18 cellular contexts compared by ENCODE assay signal in genomic region chr1:57281324-57281723, GRCh38.
"Had no signal": no experiment of that assay in that cellular context is flagged by ENCODE, and none has a peak within 500 bp of the region (broad histone marks: within the 10 kb centered on the region; RNA-seq: fewer than 3 reads in every experiment).

No MANE protein-coding gene starts in this region.

- H3K9me3 Mint-ChIP-seq: activated CD8-positive, alpha-beta T cell treated with anti-CD3 and anti-CD28 coated beads for 36 hours; activated naive CD4-positive, alpha-beta T cell treated with anti-CD3 and anti-CD28 coated beads, Interleukin-2, amount 50 U/mL, for 24 hours; activated T-cell treated with anti-CD3 and anti-CD28 coated beads, Interleukin-2, amount 50 U/mL, for 4 hours; natural killer cell; stimulated activated naive CD8-positive, alpha-beta T cell treated with anti-CD3 and anti-CD28 coated beads, Interleukin-15, Interleukin-2, amounts not matched to agents 100 ng/mL and 50 ng/mL, for 24 hours; T-cell had no signal

- H3K4me1 ChIP-seq: adrenal gland, colonic mucosa, right atrium auricular region, suprapubic skin, upper lobe of right lung had no signal

- ATAC-seq: activated CD8-positive, alpha-beta T cell treated with anti-CD3 and anti-CD28 coated beads for 36 hours; activated T-cell treated with anti-CD3 and anti-CD28 coated beads, Interleukin-2, amount 50 U/mL, for 4 hours; left cardiac atrium; natural killer cell; T-cell; upper lobe of right lung had no signal

- H3K4me3 Mint-ChIP-seq: activated CD8-positive, alpha-beta T cell treated with anti-CD3 and anti-CD28 coated beads for 36 hours; activated naive CD4-positive, alpha-beta T cell treated with anti-CD3 and anti-CD28 coated beads, Interleukin-2, amount 50 U/mL, for 24 hours; activated T-cell treated with anti-CD3 and anti-CD28 coated beads, Interleukin-2, amount 50 U/mL, for 4 hours; natural killer cell; stimulated activated naive CD8-positive, alpha-beta T cell treated with anti-CD3 and anti-CD28 coated beads, Interleukin-15, Interleukin-2, amounts not matched to agents 100 ng/mL and 50 ng/mL, for 24 hours; T-cell had no signal

- H3K36me3 ChIP-seq: adrenal gland, colonic mucosa, neutrophil, right atrium auricular region, suprapubic skin, upper lobe of right lung had no signal

- H3K27me3 Mint-ChIP-seq: activated CD8-positive, alpha-beta T cell treated with anti-CD3 and anti-CD28 coated beads for 36 hours had no signal

- DNase-seq: activated CD4-positive, alpha-beta T cell treated with anti-CD3 and anti-CD28 coated beads for 1 hour; activated CD8-positive, alpha-beta T cell treated with anti-CD3 and anti-CD28 coated beads for 36 hours; activated effector memory CD4-positive, alpha-beta T cell treated with anti-CD3 and anti-CD28 coated beads, Interleukin-2, amount 50 U/mL, for 16 hours; activated T-cell treated with anti-CD3 and anti-CD28 coated beads, Interleukin-2, amount 50 U/mL, for 4 hours; adrenal gland; central memory CD4-positive, alpha-beta T cell; colonic mucosa; foreskin melanocyte; left cardiac atrium; natural killer cell; T-cell; T-helper 9 cell; upper lobe of right lung had no signal

- H3K4me1 Mint-ChIP-seq: activated naive CD4-positive, alpha-beta T cell treated with anti-CD3 and anti-CD28 coated beads, Interleukin-2, amount 50 U/mL, for 24 hours; natural killer cell; T-cell had no signal

- H3K27ac Mint-ChIP-seq: activated CD8-positive, alpha-beta T cell treated with anti-CD3 and anti-CD28 coated beads for 36 hours; activated naive CD4-positive, alpha-beta T cell treated with anti-CD3 and anti-CD28 coated beads, Interleukin-2, amount 50 U/mL, for 24 hours; natural killer cell; stimulated activated naive CD8-positive, alpha-beta T cell treated with anti-CD3 and anti-CD28 coated beads, Interleukin-15, Interleukin-2, amounts not matched to agents 100 ng/mL and 50 ng/mL, for 24 hours; T-cell had no signal

- H3K27ac ChIP-seq: adrenal gland, colonic mucosa, neutrophil, right atrium auricular region, upper lobe of right lung had no signal

- H3K9me3 ChIP-seq: adrenal gland, colonic mucosa, neutrophil, right atrium auricular region, suprapubic skin, upper lobe of right lung had no signal

- H3K36me3 Mint-ChIP-seq: activated naive CD4-positive, alpha-beta T cell treated with anti-CD3 and anti-CD28 coated beads, Interleukin-2, amount 50 U/mL, for 24 hours; natural killer cell; T-cell had no signal

- H3K4me3 ChIP-seq: adrenal gland, colonic mucosa, right atrium auricular region, suprapubic skin, upper lobe of right lung had no signal

- H3K27me3 ChIP-seq: adrenal gland, colonic mucosa, neutrophil, right atrium auricular region, suprapubic skin had no signal
